ENCODE assay signal across 29 cellular contexts in the genomic region with DNA sequence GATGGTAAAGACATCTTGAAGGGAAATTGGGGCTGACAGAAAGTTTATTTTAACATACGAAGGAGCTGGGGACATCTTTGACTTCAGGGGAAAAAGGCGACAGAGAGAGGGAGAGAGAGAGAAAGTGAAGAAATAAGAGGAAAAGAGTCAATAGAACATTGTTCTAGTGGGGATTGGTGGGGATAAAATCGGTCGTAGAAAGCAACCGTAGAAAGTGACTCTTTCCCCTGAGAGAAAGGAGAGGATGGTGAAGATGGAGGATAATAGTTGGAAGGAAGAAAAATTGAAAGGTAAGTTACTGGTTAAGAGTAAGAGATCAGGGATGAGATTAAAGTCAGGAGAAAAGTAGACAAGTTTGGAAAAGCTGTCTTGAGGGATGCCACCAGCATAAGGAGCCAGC.
"Had no signal": no experiment of that assay in that cellular context is flagged by ENCODE, and none has a peak within 500 bp of the region (broad histone marks: within the 10 kb centered on the region; RNA-seq: fewer than 3 reads in every experiment).

No MANE protein-coding gene starts in this region.

- H3K9me3 ChIP-seq: adrenal gland, ascending aorta, body of pancreas, breast epithelium had no signal

- H3K36me3 ChIP-seq: adrenal gland, ascending aorta, brain microvascular endothelial cell, breast epithelium, cardiac muscle cell had no signal

- DNase-seq: activated effector memory CD4-positive, alpha-beta T cell treated with anti-CD3 and anti-CD28 coated beads, Interleukin-2, amount 50 U/mL, for 16 hours; activated effector memory CD4-positive, alpha-beta T cell treated with Interleukin-2 at 50 U/mL for 16 hours; activated gamma-delta T cell; activated gamma-delta T cell treated with Interleukin-2 at 50 U/mL for 16 hours; activated naive CD4-positive, alpha-beta T cell; activated naive CD4-positive, alpha-beta T cell treated with anti-CD3 and anti-CD28 coated beads for 36 hours; activated naive CD4-positive, alpha-beta T cell treated with anti-CD3 and anti-CD28 coated beads, Interleukin-2, amount 10 ng/mL, durations not matched to agents 7 days and 5 days; activated naive CD4-positive, alpha-beta T cell treated with anti-CD3 and anti-CD28 coated beads, Interleukin-2, amount 50 U/mL, for 16 hours; activated naive CD4-positive, alpha-beta T cell treated with Interleukin-2 at 50 U/mL for 16 hours; activated naive CD8-positive, alpha-beta T cell treated with anti-CD3 and anti-CD28 coated beads for 36 hours; activated naive CD8-positive, alpha-beta T cell treated with anti-CD3 and anti-CD28 coated beads, Interleukin-2, amount 10 ng/mL, durations not matched to agents 7 days and 5 days; activated naive CD8-positive, alpha-beta T cell treated with anti-CD3 and anti-CD28 coated beads, Interleukin-2, amount 50 U/mL, for 24 hours; activated T-cell treated with anti-CD3 and anti-CD28 coated beads, Interleukin-2, amount 50 U/mL, for 24 hours; activated T-cell treated with anti-CD3 and anti-CD28 coated beads, Interleukin-2, amount 50 U/mL, for 4 hours; activated T-cell treated with anti-CD3 and anti-CD28 coated beads, Interleukin-2, amount 50 U/mL, for 48 hours; activated T-cell treated with anti-CD3 and anti-CD28 coated beads, Interleukin-2, amount 50 U/mL, for 72 hours; adrenal gland; amniotic stem cell; amygdala; anterior cingulate cortex; aorta; body of pancreas; brain microvascular endothelial cell; caudate nucleus; central memory CD4-positive, alpha-beta T cell; cerebellar nuclear complex had no signal

- H3K4me3 ChIP-seq: adrenal gland, ascending aorta, body of pancreas, breast epithelium, cardiac muscle cell had no signal

- H3K27ac ChIP-seq: adrenal gland, ascending aorta, body of pancreas, brain microvascular endothelial cell, breast epithelium, cardiac muscle cell had no signal

- H3K4me1 ChIP-seq: adrenal gland, ascending aorta, body of pancreas, breast epithelium had no signal
